8 cellular contexts compared by ENCODE assay signal in the genomic region with DNA sequence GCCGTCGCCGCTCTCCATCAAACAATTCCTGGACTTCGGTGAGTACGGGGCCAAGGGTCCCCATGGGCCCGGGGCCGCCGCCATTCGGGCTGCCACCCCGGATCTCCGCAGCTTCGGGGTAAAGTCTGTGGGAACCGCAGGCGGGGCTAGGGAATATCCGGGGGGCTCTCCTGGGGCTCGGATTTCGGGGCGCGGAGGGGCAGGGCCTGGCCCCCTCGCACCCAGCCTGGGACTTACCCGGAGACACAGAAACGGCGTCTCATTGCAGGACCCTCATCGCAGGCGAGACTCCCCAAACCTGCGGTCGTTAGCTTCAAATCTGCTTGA. TPM values are rescaled to one million over a fixed set of nuclear protein-coding genes. Genes with fewer than 3 reads are reported as not detected.
DNase-seq lines count a peak whose midpoint lies in the region; ATAC-seq and TF ChIP-seq lines count a peak whose summit lies in the region.

No MANE protein-coding gene starts in this region.

- H3K27me3 Mint-ChIP-seq in activated naive CD8-positive, alpha-beta T cell treated with anti-CD3 and anti-CD28 coated beads, Interleukin-2, amount 10 ng/mL, durations not matched to agents 7 days and 5 days: no peaks in the 10 kb centered on the region

- H3K36me3 ChIP-seq in liver (ENCODE audit: control insufficient read depth in 4 of 4, insufficient read depth in 3 of 4, low read depth in 1 of 4, low read length in 3 of 4): no peaks in the 10 kb centered on the region
- H3K36me3 ChIP-seq in transverse colon: no peaks in the 10 kb centered on the region

- POLR2A ChIA-PET in activated naive CD8-positive, alpha-beta T cell treated with anti-CD3 and anti-CD28 coated beads, Interleukin-2, amount 10 ng/mL, durations not matched to agents 7 days and 5 days (lab: Charles Lee): interaction anchor here (0.9 to 2.7 kb wide), 5 partner anchors 11 to 33 kb away, joined by 3 to 46 read pairs (median 3); no protein-coding TSS in a partner anchor
- POLR2A ChIA-PET in GM10248 (lab: Yijun Ruan, JAX): no interaction called here

- H3K9ac ChIP-seq in liver (ENCODE audit: low read depth in 1 of 2, low read length in 2 of 2): peak overlapping the region in 1 of 2 donors; percentile 38

- no peak for DNase-seq in activated naive CD8-positive, alpha-beta T cell treated with anti-CD3 and anti-CD28 coated beads, Interleukin-2, amount 10 ng/mL, durations not matched to agents 7 days and 5 days
- DNase-seq in transverse colon (no peak), DMS79 treated with DMSO at 0.1 percent for 48 hours (lab: John Stamatoyannopoulos, UW) (no peak), GM10248 (ENCODE audit: extremely low spot score) (no peak), RPMI8226 (no peak)

- intact Hi-C loops in transverse colon (cut with DNase I; ENCODE audit: low total_unique reads): loop anchor here (1.0 kb wide), 1 partner anchor 14 kb away; no protein-coding TSS in a partner anchor

- TF ChIP-seq POLR2A in transverse colon (IDR thresholded peaks at IDR 0.05): no peak

- CTCF ChIA-PET in GM10248 (lab: Yijun Ruan, JAX): interaction anchor here (1.0 to 3.4 kb wide), 3 partner anchors 10 to 69 kb away, joined by 3 to 12 read pairs (median 6); no protein-coding TSS in a partner anchor

- peaks cover 30% of the 10 kb centered on the region for H3K4me1 Mint-ChIP-seq in activated naive CD8-positive, alpha-beta T cell treated with anti-CD3 and anti-CD28 coated beads, Interleukin-2, amount 10 ng/mL, durations not matched to agents 7 days and 5 days

- ATAC-seq in GM19463 (IDR thresholded peaks at IDR 0.05; ENCODE audit: unreplicated experiment): peak; percentile 5
- ATAC-seq in HG03457 (IDR thresholded peaks at IDR 0.05; ENCODE audit: unreplicated experiment): peak; percentile 8
- peak; percentile 13 for ATAC-seq in activated naive CD8-positive, alpha-beta T cell treated with anti-CD3 and anti-CD28 coated beads, Interleukin-2, amount 10 ng/mL, durations not matched to agents 7 days and 5 days (ENCODE audit: low read depth)

- H3K4me3 Mint-ChIP-seq in activated naive CD8-positive, alpha-beta T cell treated with anti-CD3 and anti-CD28 coated beads, Interleukin-2, amount 10 ng/mL, durations not matched to agents 7 days and 5 days: peak overlapping the region; percentile 80

- no peaks in the 10 kb centered on the region for H3K9me3 Mint-ChIP-seq in activated naive CD8-positive, alpha-beta T cell treated with anti-CD3 and anti-CD28 coated beads, Interleukin-2, amount 10 ng/mL, durations not matched to agents 7 days and 5 days

- no peak for TF ChIP-seq RAD21 in liver (IDR thresholded peaks at IDR 0.05)

- no peak for TF ChIP-seq EP300 in transverse colon (IDR thresholded peaks at IDR 0.05; ENCODE audit: low read depth)

- H3K4me1 ChIP-seq in liver (ENCODE audit: control insufficient read depth in 4 of 4, insufficient read depth in 4 of 4, low read length in 3 of 4): peaks cover 3 to 9% (median 4%) of the 10 kb centered on the region in 4 donors
- peaks cover 0 to 12% (median 3%) of the 10 kb centered on the region in 4 donors for H3K4me1 ChIP-seq in transverse colon

- H3K4me3 ChIP-seq in liver (ENCODE audit: low read depth in 1 of 3, low read length in 3 of 3): peak overlapping the region; percentile 44 to 81 (median 66)
- H3K4me3 ChIP-seq in transverse colon: peak overlapping the region; percentile 64 to 82 (median 77)

- in situ Hi-C loops in transverse colon (cut with MboI; ENCODE audit: low pct_ligation_motif_present in 1 of 4, low pct_unique_long_range_greater_than_20kb in 1 of 4, low sequenced_read_pairs in 3 of 4): no loop called here

- H3K27ac Mint-ChIP-seq in activated naive CD8-positive, alpha-beta T cell treated with anti-CD3 and anti-CD28 coated beads, Interleukin-2, amount 10 ng/mL, durations not matched to agents 7 days and 5 days: peak overlapping the region; percentile 56

- peak overlapping the region; percentile 82 to 86 for H3K27ac ChIP-seq in liver (ENCODE audit: low read depth in 1 of 2, low read length in 2 of 2)
- H3K27ac ChIP-seq in transverse colon: peak overlapping the region; percentile 85 to 93 (median 89)

- H3K9me3 ChIP-seq in liver (ENCODE audit: control insufficient read depth in 4 of 4, low read length in 3 of 4) (no peaks in the 10 kb centered on the region), transverse colon (no peaks in the 10 kb centered on the region)

- TF ChIP-seq CTCF in liver (IDR thresholded peaks at IDR 0.05; ENCODE audit: low read depth, low read length, missing input control): no peak
- TF ChIP-seq CTCF in transverse colon (IDR thresholded peaks at IDR 0.05): no peak
- TF ChIP-seq CTCF in GM10248 (IDR thresholded peaks at IDR 0.05; ENCODE audit: control extremely low read depth, extremely low read depth, low read depth, missing control alignments): no peak

- WGBS in liver: 1% methylated on average over 27 of the region's 27 CpGs
- WGBS in transverse colon (ENCODE audit: low coverage in 1 of 2), 2 donors: 55% methylated on average over 27 of the region's 27 CpGs; no CpG with 5 or more reads in 1 of the 2 donors

- H3K27me3 ChIP-seq in liver (ENCODE audit: control insufficient read depth in 4 of 4, insufficient read depth in 4 of 4, low read length in 3 of 4): no peaks in the 10 kb centered on the region
- H3K27me3 ChIP-seq in transverse colon: no peaks in the 10 kb centered on the region

- H3K36me3 Mint-ChIP-seq in activated naive CD8-positive, alpha-beta T cell treated with anti-CD3 and anti-CD28 coated beads, Interleukin-2, amount 10 ng/mL, durations not matched to agents 7 days and 5 days: no peaks in the 10 kb centered on the region

TF ChIP-seq in liver, 16 proteins besides CTCF, POLR2A, EP300 and RAD21:
- TF ChIP-seq GABPA (IDR thresholded peaks at IDR 0.05 in 1 of 2, conservative IDR thresholded peaks at IDR 0.05 in 1 of 2): no peak
- TF ChIP-seq HNF4G (IDR thresholded peaks at IDR 0.05): no peak
- no peak for TF ChIP-seq FOXA2 (IDR thresholded peaks at IDR 0.05)
- TF ChIP-seq EGR1 (IDR thresholded peaks at IDR 0.05; ENCODE audit: low read depth in 2 of 2): no peak
- TF ChIP-seq JUND (IDR thresholded peaks at IDR 0.05): no peak
- TF ChIP-seq, protein P1, sequence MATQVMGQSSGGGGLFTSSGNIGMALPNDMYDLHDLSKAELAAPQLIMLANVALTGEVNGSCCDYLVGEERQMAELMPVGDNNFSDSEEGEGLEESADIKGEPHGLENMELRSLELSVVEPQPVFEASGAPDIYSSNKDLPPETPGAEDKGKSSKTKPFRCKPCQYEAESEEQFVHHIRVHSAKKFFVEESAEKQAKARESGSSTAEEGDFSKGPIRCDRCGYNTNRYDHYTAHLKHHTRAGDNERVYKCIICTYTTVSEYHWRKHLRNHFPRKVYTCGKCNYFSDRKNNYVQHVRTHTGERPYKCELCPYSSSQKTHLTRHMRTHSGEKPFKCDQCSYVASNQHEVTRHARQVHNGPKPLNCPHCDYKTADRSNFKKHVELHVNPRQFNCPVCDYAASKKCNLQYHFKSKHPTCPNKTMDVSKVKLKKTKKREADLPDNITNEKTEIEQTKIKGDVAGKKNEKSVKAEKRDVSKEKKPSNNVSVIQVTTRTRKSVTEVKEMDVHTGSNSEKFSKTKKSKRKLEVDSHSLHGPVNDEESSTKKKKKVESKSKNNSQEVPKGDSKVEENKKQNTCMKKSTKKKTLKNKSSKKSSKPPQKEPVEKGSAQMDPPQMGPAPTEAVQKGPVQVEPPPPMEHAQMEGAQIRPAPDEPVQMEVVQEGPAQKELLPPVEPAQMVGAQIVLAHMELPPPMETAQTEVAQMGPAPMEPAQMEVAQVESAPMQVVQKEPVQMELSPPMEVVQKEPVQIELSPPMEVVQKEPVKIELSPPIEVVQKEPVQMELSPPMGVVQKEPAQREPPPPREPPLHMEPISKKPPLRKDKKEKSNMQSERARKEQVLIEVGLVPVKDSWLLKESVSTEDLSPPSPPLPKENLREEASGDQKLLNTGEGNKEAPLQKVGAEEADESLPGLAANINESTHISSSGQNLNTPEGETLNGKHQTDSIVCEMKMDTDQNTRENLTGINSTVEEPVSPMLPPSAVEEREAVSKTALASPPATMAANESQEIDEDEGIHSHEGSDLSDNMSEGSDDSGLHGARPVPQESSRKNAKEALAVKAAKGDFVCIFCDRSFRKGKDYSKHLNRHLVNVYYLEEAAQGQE (IDR thresholded peaks at IDR 0.05): no peak
- no peak for TF ChIP-seq SP1 (IDR thresholded peaks at IDR 0.05)
- TF ChIP-seq RXRA (IDR thresholded peaks at IDR 0.05): no peak
- TF ChIP-seq TAF1 (conservative IDR thresholded peaks at IDR 0.05): no peak
- no peak for TF ChIP-seq NR2F2 (IDR thresholded peaks at IDR 0.05)
- no peak for TF ChIP-seq HNF4A (conservative IDR thresholded peaks at IDR 0.05)

RNA-seq across cellular contexts. Expression of a gene that starts 0.4 kb away (rescaled TPM):
- total RNA-seq in activated naive CD8-positive, alpha-beta T cell treated with anti-CD3 and anti-CD28 coated beads, Interleukin-2, amount 10 ng/mL, durations not matched to agents 7 days and 5 days: 10 to 100 TPM; 32.1 to 32.4 TPM
- total RNA-seq in liver: 10 to 100 TPM; 13.5 to 14.0 TPM
- polyA plus RNA-seq in liver: 10 to 100 TPM in 1 of 2 donors, 1 to 10 TPM in 1; 6.0 to 13.6 TPM
- 10 to 100 TPM in 3 of 4 donors, 1 to 10 TPM in 1; 9.4 to 36.8 (median 27.0) TPM for total RNA-seq in transverse colon
